Comparison of ENCODE assay signal across 10 cellular contexts in the genomic region with DNA sequence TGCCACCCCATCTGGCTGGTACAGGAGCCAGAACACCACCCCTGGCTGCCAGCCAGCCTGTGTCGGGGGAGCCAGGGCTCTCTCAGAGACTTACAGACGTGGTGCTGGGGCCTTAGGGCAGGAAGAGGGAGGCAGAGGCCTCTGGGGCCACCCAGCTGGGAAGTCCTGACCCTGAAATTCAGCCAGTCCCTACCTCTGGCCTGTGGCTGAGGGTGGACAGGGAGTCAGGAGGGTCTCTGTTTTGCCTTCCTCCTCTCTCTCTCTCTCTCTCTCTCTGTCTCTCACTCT. TPM values are rescaled to one million over a fixed set of nuclear protein-coding genes. Genes with fewer than 3 reads are reported as not detected.
DNase-seq lines count a peak whose midpoint lies in the region; ATAC-seq, FAIRE-seq and TF ChIP-seq lines count a peak whose summit lies in the region.
"Had no signal": no experiment of that assay in that cellular context is flagged by ENCODE, and none has a peak within 500 bp of the region (broad histone marks: within the 10 kb centered on the region; RNA-seq: fewer than 3 reads in every experiment).

No MANE protein-coding gene starts in this region.

- H3K4me1 ChIP-seq in BLaER1 treated with 17β-estradiol and CSF1 and Interleukin-3, amounts not matched to agents 10 nM and 100 nM: peaks cover 21 to 63% (median 51%) of the 10 kb centered on the region in 10 experiments
- no peaks in the 10 kb centered on the region for H3K4me1 ChIP-seq in foreskin keratinocyte

- H3K9me3 Mint-ChIP-seq in chondrocyte (ENCODE audit: low read depth) (no peaks in the 10 kb centered on the region), nephron (no peaks in the 10 kb centered on the region)

- H3K27ac ChIP-seq in BLaER1 treated with 17β-estradiol and CSF1 and Interleukin-3, amounts not matched to agents 10 nM and 100 nM: peak overlapping the region; percentile 42 to 73 (median 61); a peak in 20 of 22 replicates
- no peak overlapping the region for H3K27ac ChIP-seq in foreskin keratinocyte

- no peaks in the 10 kb centered on the region for H3K9me3 ChIP-seq in BLaER1 treated with 17β-estradiol and CSF1 and Interleukin-3, amounts not matched to agents 10 nM and 100 nM (replicated peaks in 1 of 11)

- peak overlapping the region in 10 of 11 experiments; percentile 7 to 69 (median 38); a peak in 16 of 22 replicates for H3K9ac ChIP-seq in BLaER1 treated with 17β-estradiol and CSF1 and Interleukin-3, amounts not matched to agents 10 nM and 100 nM

- H3K4me3 ChIP-seq in BLaER1 treated with 17β-estradiol and CSF1 and Interleukin-3, amounts not matched to agents 10 nM and 100 nM: peak overlapping the region in 3 of 10 experiments; percentile 16 to 34 (median 23); a peak in 4 of 20 replicates

- FAIRE-seq in urothelium cell line (lab: Jason Lieb, UNC): no peak
- FAIRE-seq: D721Med, TTC549 had no signal

- H3K4me2 ChIP-seq in BLaER1 treated with 17β-estradiol and CSF1 and Interleukin-3, amounts not matched to agents 10 nM and 100 nM: peak overlapping the region; percentile 58 to 98 (median 85)

- peak; percentile 98 for DNase-seq in NCI-H1105 treated with DMSO at 0.1 percent for 48 hours (lab: John Stamatoyannopoulos, UW)
- DNase-seq in chondrocyte (ENCODE audit: low spot score): no peak
- DNase-seq in foreskin keratinocyte: no peak
- no peak for DNase-seq in GF-D8 (lab: John Stamatoyannopoulos, UW)
- no peak for DNase-seq in urothelium cell line (ENCODE audit: low spot score)
- DNase-seq in GM19238 (ENCODE audit: insufficient read length, low spot score): no peak

- H4K20me1 ChIP-seq in BLaER1 treated with 17β-estradiol and CSF1 and Interleukin-3, amounts not matched to agents 10 nM and 100 nM: no peaks in the 10 kb centered on the region

- no peak for ATAC-seq in foreskin keratinocyte

- H3K4me1 Mint-ChIP-seq in chondrocyte (ENCODE audit: low read depth) (peaks cover 52% of the 10 kb centered on the region), nephron (peaks cover 69% of the 10 kb centered on the region)

- peak overlapping the region; percentile 63 for H3K27ac Mint-ChIP-seq in chondrocyte (ENCODE audit: unreplicated experiment)
- peak overlapping the region; percentile 93 to 97 (median 95) for H3K27ac Mint-ChIP-seq in nephron

- H3K27me3 ChIP-seq in BLaER1 treated with 17β-estradiol and CSF1 and Interleukin-3, amounts not matched to agents 10 nM and 100 nM: no peaks in the 10 kb centered on the region
- H3K27me3 ChIP-seq in foreskin keratinocyte: no peaks in the 10 kb centered on the region

- H3K36me3 ChIP-seq in BLaER1 treated with 17β-estradiol and CSF1 and Interleukin-3, amounts not matched to agents 10 nM and 100 nM: no peaks in the 10 kb centered on the region; a peak in 1 of 22 replicates

- H3K4me3 Mint-ChIP-seq in chondrocyte (ENCODE audit: unreplicated experiment): no peak overlapping the region
- no peak overlapping the region for H3K4me3 Mint-ChIP-seq in nephron

- no peaks in the 10 kb centered on the region for H3K27me3 Mint-ChIP-seq in chondrocyte (ENCODE audit: low read depth)
- peaks cover 5% of the 10 kb centered on the region for H3K27me3 Mint-ChIP-seq in nephron (ENCODE audit: low read depth)

- H3K36me3 Mint-ChIP-seq in chondrocyte (ENCODE audit: low read depth) (no peaks in the 10 kb centered on the region), nephron (ENCODE audit: low read depth) (no peaks in the 10 kb centered on the region)

- TF ChIP-seq CTCF in chondrocyte (IDR thresholded peaks at IDR 0.05): no peak
- no peak for TF ChIP-seq CTCF in nephron (IDR thresholded peaks at IDR 0.05; ENCODE audit: unreplicated experiment in 3 of 3)
- no peak for TF ChIP-seq CTCF in foreskin keratinocyte (conservative IDR thresholded peaks at IDR 0.05)

RNA-seq across cellular contexts. Expression of a gene that starts 52.5 kb away (rescaled TPM):
- total RNA-seq in chondrocyte: 17.6 to 26.8 TPM (median 19.9 TPM) in 3 replicates
- total RNA-seq in foreskin keratinocyte: 1.7 and 2.3 TPM in 2 replicates
- polyA plus RNA-seq in foreskin keratinocyte: 0.36 TPM in 2 replicates
